ENCODE assay signal across 1 cellular context in the genomic region with DNA sequence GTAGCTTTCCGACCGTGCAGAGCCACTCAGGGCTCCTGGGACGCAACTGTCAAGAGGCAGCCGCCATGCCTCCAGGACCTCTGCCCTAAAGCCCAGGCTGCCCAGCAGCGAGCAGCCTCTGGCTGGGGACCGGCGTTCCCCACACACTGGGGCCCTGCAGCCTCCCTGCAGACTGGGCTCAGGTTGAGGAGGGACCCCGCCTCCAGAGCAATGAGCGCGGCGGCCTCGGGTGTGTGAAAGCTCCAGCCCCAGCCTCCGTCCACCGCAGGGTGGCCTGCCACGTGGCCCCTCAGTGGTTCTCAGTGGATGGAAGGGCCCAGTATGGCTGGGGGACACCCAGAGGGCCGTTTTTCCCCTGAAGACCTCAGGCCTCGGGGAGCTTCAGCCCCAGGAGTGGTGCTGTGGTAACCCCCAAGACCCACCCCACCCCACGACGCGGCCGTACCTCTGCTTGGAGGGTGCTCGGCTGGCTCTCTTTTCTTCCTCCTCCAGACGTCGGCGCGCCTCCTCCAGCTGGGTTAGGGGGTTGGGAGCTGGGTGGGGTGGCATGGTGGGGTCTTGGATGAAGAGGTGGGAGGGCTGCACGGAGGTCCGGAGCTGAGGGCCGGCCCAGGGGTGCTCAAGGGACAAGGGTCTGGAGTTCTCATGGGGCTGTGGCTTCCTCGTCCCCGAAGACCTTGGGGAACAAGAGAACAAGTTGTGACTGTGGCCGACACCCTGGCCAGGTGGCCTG.
TF ChIP-seq lines count a peak whose summit lies in the region.

No MANE protein-coding gene starts in this region.

TF ChIP-seq in HepG2, 621 proteins besides CTCF, POLR2A, EP300 and RAD21:
- TF ChIP-seq ADNP (CRISPR knock-in tag; IDR thresholded peaks at IDR 0.05) (no peak), NCOA2 (CRISPR knock-in tag; IDR thresholded peaks at IDR 0.05) (no peak), AGO2 (optimal IDR thresholded peaks at IDR 0.05; ENCODE audit: low read depth, low read length) (peak; percentile 21), ETV6 (CRISPR knock-in tag; conservative IDR thresholded peaks at IDR 0.05) (no peak), KLF6 (CRISPR knock-in tag; IDR thresholded peaks at IDR 0.05) (no peak)
